In the genomic region with DNA sequence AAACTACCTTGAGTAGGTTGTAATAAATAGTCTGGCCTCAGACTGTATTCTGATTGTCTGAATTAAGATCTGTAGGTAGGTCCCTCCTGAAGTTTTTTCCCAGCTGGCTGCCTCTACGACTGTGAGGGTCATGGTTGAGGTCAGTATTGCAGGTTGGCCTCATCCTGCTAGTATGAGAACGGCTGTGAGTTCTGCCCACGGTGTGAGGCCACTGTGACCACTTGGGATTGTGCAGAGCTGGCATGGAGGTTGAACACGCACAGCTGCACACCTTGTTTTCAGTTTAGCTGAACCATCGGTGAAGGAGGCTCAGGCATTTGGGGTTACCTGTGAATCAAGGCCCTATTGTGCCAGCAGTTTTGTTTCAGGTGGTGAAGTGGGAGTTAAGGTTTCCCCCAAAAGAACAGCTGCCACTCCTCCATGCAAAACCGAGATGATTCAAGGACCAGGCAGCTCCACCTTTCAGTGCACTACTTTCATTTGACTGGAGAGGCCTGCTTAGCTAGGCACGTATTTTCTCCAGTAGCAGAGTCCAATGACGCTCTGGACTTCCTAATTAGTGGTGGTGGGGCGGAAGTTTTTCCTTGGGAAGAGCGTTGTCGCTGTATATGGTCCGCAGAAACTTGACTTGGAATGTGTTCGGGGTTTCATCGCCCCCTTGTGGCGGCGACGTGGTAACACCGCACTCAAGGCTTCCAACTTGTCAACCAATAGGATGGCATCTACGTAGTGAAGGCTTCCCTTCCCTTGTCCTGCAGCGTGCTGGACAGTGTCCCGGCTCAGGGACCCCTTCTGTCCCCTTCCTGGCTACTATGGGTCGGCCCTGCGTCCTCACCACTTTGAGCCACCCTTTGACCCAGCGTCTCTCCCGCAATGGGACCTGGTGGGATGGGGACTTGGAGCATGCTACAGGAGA, we compare ENCODE assay signal across 1 cellular context.
TF ChIP-seq lines count a peak whose summit lies in the region.

No MANE protein-coding gene starts in this region.

TF ChIP-seq in H1, 55 proteins besides CTCF, POLR2A, EP300 and RAD21:
- peak; percentile 58; the same call in 1 of the 2 replicates for TF ChIP-seq POLR2AphosphoS5 (IDR thresholded peaks at IDR 0.05; ENCODE audit: low read depth, low read length)
- no peak for TF ChIP-seq KDM4A (IDR thresholded peaks at IDR 0.05; ENCODE audit: low read depth, low read length, severe bottlenecking)
- no peak for TF ChIP-seq USF2 (IDR thresholded peaks at IDR 0.05; ENCODE audit: low read length)
- TF ChIP-seq, protein P1, sequence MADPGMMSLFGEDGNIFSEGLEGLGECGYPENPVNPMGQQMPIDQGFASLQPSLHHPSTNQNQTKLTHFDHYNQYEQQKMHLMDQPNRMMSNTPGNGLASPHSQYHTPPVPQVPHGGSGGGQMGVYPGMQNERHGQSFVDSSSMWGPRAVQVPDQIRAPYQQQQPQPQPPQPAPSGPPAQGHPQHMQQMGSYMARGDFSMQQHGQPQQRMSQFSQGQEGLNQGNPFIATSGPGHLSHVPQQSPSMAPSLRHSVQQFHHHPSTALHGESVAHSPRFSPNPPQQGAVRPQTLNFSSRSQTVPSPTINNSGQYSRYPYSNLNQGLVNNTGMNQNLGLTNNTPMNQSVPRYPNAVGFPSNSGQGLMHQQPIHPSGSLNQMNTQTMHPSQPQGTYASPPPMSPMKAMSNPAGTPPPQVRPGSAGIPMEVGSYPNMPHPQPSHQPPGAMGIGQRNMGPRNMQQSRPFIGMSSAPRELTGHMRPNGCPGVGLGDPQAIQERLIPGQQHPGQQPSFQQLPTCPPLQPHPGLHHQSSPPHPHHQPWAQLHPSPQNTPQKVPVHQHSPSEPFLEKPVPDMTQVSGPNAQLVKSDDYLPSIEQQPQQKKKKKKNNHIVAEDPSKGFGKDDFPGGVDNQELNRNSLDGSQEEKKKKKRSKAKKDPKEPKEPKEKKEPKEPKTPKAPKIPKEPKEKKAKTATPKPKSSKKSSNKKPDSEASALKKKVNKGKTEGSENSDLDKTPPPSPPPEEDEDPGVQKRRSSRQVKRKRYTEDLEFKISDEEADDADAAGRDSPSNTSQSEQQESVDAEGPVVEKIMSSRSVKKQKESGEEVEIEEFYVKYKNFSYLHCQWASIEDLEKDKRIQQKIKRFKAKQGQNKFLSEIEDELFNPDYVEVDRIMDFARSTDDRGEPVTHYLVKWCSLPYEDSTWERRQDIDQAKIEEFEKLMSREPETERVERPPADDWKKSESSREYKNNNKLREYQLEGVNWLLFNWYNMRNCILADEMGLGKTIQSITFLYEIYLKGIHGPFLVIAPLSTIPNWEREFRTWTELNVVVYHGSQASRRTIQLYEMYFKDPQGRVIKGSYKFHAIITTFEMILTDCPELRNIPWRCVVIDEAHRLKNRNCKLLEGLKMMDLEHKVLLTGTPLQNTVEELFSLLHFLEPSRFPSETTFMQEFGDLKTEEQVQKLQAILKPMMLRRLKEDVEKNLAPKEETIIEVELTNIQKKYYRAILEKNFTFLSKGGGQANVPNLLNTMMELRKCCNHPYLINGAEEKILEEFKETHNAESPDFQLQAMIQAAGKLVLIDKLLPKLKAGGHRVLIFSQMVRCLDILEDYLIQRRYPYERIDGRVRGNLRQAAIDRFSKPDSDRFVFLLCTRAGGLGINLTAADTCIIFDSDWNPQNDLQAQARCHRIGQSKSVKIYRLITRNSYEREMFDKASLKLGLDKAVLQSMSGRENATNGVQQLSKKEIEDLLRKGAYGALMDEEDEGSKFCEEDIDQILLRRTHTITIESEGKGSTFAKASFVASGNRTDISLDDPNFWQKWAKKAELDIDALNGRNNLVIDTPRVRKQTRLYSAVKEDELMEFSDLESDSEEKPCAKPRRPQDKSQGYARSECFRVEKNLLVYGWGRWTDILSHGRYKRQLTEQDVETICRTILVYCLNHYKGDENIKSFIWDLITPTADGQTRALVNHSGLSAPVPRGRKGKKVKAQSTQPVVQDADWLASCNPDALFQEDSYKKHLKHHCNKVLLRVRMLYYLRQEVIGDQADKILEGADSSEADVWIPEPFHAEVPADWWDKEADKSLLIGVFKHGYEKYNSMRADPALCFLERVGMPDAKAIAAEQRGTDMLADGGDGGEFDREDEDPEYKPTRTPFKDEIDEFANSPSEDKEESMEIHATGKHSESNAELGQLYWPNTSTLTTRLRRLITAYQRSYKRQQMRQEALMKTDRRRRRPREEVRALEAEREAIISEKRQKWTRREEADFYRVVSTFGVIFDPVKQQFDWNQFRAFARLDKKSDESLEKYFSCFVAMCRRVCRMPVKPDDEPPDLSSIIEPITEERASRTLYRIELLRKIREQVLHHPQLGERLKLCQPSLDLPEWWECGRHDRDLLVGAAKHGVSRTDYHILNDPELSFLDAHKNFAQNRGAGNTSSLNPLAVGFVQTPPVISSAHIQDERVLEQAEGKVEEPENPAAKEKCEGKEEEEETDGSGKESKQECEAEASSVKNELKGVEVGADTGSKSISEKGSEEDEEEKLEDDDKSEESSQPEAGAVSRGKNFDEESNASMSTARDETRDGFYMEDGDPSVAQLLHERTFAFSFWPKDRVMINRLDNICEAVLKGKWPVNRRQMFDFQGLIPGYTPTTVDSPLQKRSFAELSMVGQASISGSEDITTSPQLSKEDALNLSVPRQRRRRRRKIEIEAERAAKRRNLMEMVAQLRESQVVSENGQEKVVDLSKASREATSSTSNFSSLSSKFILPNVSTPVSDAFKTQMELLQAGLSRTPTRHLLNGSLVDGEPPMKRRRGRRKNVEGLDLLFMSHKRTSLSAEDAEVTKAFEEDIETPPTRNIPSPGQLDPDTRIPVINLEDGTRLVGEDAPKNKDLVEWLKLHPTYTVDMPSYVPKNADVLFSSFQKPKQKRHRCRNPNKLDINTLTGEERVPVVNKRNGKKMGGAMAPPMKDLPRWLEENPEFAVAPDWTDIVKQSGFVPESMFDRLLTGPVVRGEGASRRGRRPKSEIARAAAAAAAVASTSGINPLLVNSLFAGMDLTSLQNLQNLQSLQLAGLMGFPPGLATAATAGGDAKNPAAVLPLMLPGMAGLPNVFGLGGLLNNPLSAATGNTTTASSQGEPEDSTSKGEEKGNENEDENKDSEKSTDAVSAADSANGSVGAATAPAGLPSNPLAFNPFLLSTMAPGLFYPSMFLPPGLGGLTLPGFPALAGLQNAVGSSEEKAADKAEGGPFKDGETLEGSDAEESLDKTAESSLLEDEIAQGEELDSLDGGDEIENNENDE (IDR thresholded peaks at IDR 0.05; ENCODE audit: insufficient replicate concordance, low read length) = no peak
- TF ChIP-seq SP4 (IDR thresholded peaks at IDR 0.05; ENCODE audit: low read length) = no peak
- no peak for TF ChIP-seq SIRT6 (IDR thresholded peaks at IDR 0.05; ENCODE audit: low read length)
- no peak for TF ChIP-seq PHF8 (conservative IDR thresholded peaks at IDR 0.05; ENCODE audit: low read depth, low read length)
- no peak for TF ChIP-seq CHD1 (IDR thresholded peaks at IDR 0.05; ENCODE audit: low read depth, low read length)
- TF ChIP-seq POU5F1 (IDR thresholded peaks at IDR 0.05; ENCODE audit: low read depth, low read length) = no peak
- no peak for TF ChIP-seq GTF2F1 (IDR thresholded peaks at IDR 0.05; ENCODE audit: borderline replicate concordance, low read depth, low read length)
- TF ChIP-seq RBBP5 (IDR thresholded peaks at IDR 0.05; ENCODE audit: borderline replicate concordance, low read depth, low read length) = no peak
- TF ChIP-seq NRF1 (IDR thresholded peaks at IDR 0.05; ENCODE audit: low read depth, low read length) = no peak
- TF ChIP-seq CREB1 (IDR thresholded peaks at IDR 0.05) = peak; percentile 79
- no peak for TF ChIP-seq CEBPB (IDR thresholded peaks at IDR 0.05; ENCODE audit: low read depth, low read length)
- no peak for TF ChIP-seq SP1 (IDR thresholded peaks at IDR 0.05; ENCODE audit: low read depth, low read length)
- peak; percentile 91 for TF ChIP-seq TEAD4 (IDR thresholded peaks at IDR 0.05; ENCODE audit: low read depth, low read length)
